Comparison of ENCODE assay signal across 23 cellular contexts in the genomic region with DNA sequence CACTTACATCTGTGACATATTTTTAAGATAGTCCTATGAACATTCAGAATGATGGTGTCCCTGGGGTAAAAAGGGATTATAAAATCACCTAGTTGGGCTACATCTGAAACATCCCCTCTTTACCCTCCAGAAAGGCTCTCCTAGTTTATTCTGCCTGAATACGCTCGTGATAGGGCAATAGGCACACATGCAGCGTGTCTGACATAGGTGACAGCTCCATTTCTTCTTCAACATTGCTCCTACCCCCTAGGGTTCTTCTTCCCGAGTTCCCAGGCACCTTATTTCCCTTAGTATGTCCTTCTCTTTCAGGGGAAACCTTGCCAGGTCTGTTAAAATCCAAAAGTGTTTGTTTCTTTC. TPM values are rescaled to one million over a fixed set of nuclear protein-coding genes. Genes with fewer than 3 reads are reported as not detected.
DNase-seq lines count a peak whose midpoint lies in the region; FAIRE-seq and TF ChIP-seq lines count a peak whose summit lies in the region.
"Had no signal": no experiment of that assay in that cellular context is flagged by ENCODE, and none has a peak within 500 bp of the region (broad histone marks: within the 10 kb centered on the region; RNA-seq: fewer than 3 reads in every experiment).

No MANE protein-coding gene starts in this region.

- no peak overlapping the region for H3K14ac ChIP-seq in mesenchymal stem cell (ENCODE audit: low read length in 2 of 2)

- H3K4me2 ChIP-seq in astrocyte (ENCODE audit: low read length) (peak overlapping the region; percentile 82), mesenchymal stem cell (ENCODE audit: low read length, poor library complexity, severe bottlenecking) (no peak overlapping the region)

- no peak overlapping the region for H2BK15ac ChIP-seq in mesenchymal stem cell (ENCODE audit: low read depth, poor library complexity, severe bottlenecking)

- H3K23ac ChIP-seq in mesenchymal stem cell (ENCODE audit: low read length in 2 of 2): no peak overlapping the region

- H2AFZ ChIP-seq in astrocyte (ENCODE audit: low read depth, low read length) (no peak overlapping the region), mesenchymal stem cell (ENCODE audit: low read depth, low read length) (no peak overlapping the region)

- CTCF ChIA-PET in AG04450 (lab: Charles Lee): interaction anchor here (0.7 to 1.4 kb wide), 4 partner anchors 15 to 93 kb away, joined by 3 to 7 read pairs (median 3); no protein-coding TSS in a partner anchor

- no peaks in the 10 kb centered on the region for H3K9me3 ChIP-seq in AG04450 (ENCODE audit: control insufficient read depth, insufficient read depth, low read length)
- H3K9me3 ChIP-seq in HUES48 (ENCODE audit: control insufficient read depth, insufficient read depth, low read length): no peaks in the 10 kb centered on the region
- no peaks in the 10 kb centered on the region for H3K9me3 ChIP-seq in astrocyte (ENCODE audit: insufficient read depth, low read depth, low read length)
- H3K9me3 ChIP-seq in mesenchymal stem cell (ENCODE audit: control insufficient read depth, low read length): no peaks in the 10 kb centered on the region
- H3K9me3 ChIP-seq: Caco-2 had no signal

- WGBS in mesenchymal stem cell: 80% methylated on average over 4 of the region's 4 CpGs

- H3K4me1 Mint-ChIP-seq in astrocyte (ENCODE audit: low read depth, unreplicated experiment) (peaks cover 47% of the 10 kb centered on the region), progenitor cell of endocrine pancreas (ENCODE audit: low read depth) (peaks cover 4% of the 10 kb centered on the region)
- H3K4me1 Mint-ChIP-seq: naive B cell; stimulated activated effector memory CD8-positive, alpha-beta T cell treated with anti-CD3 and anti-CD28 coated beads, Interleukin-12 subunit alpha, Interleukin-12 subunit beta, amount 100 ng/mL, for 72 hours had no signal

- H3K36me3 Mint-ChIP-seq in astrocyte (ENCODE audit: low read depth, unreplicated experiment): no peaks in the 10 kb centered on the region
- H3K36me3 Mint-ChIP-seq in progenitor cell of endocrine pancreas (ENCODE audit: insufficient read depth): no peaks in the 10 kb centered on the region
- H3K36me3 Mint-ChIP-seq: activated CD4-positive, alpha-beta memory T cell treated with anti-CD3 and anti-CD28 coated beads for 36 hours; naive B cell; stimulated activated effector memory CD8-positive, alpha-beta T cell treated with anti-CD3 and anti-CD28 coated beads, Interleukin-12 subunit alpha, Interleukin-12 subunit beta, amount 100 ng/mL, for 72 hours had no signal

- H3K4me1 ChIP-seq in HUES48 (ENCODE audit: control insufficient read depth, insufficient read depth, low read length): peaks cover 28% of the 10 kb centered on the region
- H3K4me1 ChIP-seq in astrocyte (ENCODE audit: insufficient read depth, low read length): peaks cover 52% of the 10 kb centered on the region
- peaks cover 5% of the 10 kb centered on the region for H3K4me1 ChIP-seq in mesenchymal stem cell (ENCODE audit: control insufficient read depth, insufficient read depth, low read depth, low read length)
- H3K4me1 ChIP-seq: Caco-2 had no signal

- H3K27ac Mint-ChIP-seq in astrocyte (ENCODE audit: unreplicated experiment) (peak overlapping the region; percentile 99), progenitor cell of endocrine pancreas (no peak overlapping the region)
- H3K27ac Mint-ChIP-seq: activated CD4-positive, alpha-beta memory T cell treated with anti-CD3 and anti-CD28 coated beads for 36 hours; stimulated activated effector memory CD8-positive, alpha-beta T cell treated with anti-CD3 and anti-CD28 coated beads, Interleukin-12 subunit alpha, Interleukin-12 subunit beta, amount 100 ng/mL, for 72 hours had no signal

- H2BK12ac ChIP-seq in mesenchymal stem cell (ENCODE audit: low read length in 2 of 2): no peak overlapping the region

- no peaks in the 10 kb centered on the region for H3K27me3 ChIP-seq in AG04450 (ENCODE audit: control insufficient read depth, insufficient read depth, low read length)
- H3K27me3 ChIP-seq in HUES48 (ENCODE audit: control insufficient read depth, insufficient read depth, low read length): no peaks in the 10 kb centered on the region
- H3K27me3 ChIP-seq in astrocyte (ENCODE audit: insufficient read depth, low read length): no peaks in the 10 kb centered on the region
- no peaks in the 10 kb centered on the region for H3K27me3 ChIP-seq in mesenchymal stem cell (ENCODE audit: control insufficient read depth in 1 of 2, insufficient read depth in 1 of 2, low read length in 2 of 2)

- no peaks in the 10 kb centered on the region for H3K36me3 ChIP-seq in HUES48 (ENCODE audit: control insufficient read depth, insufficient read depth, low read length)
- H3K36me3 ChIP-seq in astrocyte (ENCODE audit: insufficient read depth, low read length): no peaks in the 10 kb centered on the region
- no peaks in the 10 kb centered on the region for H3K36me3 ChIP-seq in mesenchymal stem cell (ENCODE audit: control insufficient read depth in 1 of 2, insufficient read depth in 2 of 2, low read depth in 1 of 2, low read length in 2 of 2)

- TF ChIP-seq CTCF in AG04450 (IDR thresholded peaks at IDR 0.05; ENCODE audit: low read depth, low read length) (no peak), astrocyte (IDR thresholded peaks at IDR 0.05; ENCODE audit: insufficient read depth, low read depth, low read length) (no peak), progenitor cell of endocrine pancreas (IDR thresholded peaks at IDR 0.05; ENCODE audit: unreplicated experiment) (no peak)

- H3K18ac ChIP-seq in mesenchymal stem cell (ENCODE audit: low read depth in 1 of 2, low read length in 2 of 2): peak overlapping the region in 1 of 2 experiments; percentile 48

- H3K9me3 Mint-ChIP-seq in astrocyte (ENCODE audit: unreplicated experiment) (no peaks in the 10 kb centered on the region), progenitor cell of endocrine pancreas (ENCODE audit: low read depth) (no peaks in the 10 kb centered on the region)
- H3K9me3 Mint-ChIP-seq: activated CD4-positive, alpha-beta memory T cell treated with anti-CD3 and anti-CD28 coated beads for 36 hours; stimulated activated effector memory CD8-positive, alpha-beta T cell treated with anti-CD3 and anti-CD28 coated beads, Interleukin-12 subunit alpha, Interleukin-12 subunit beta, amount 100 ng/mL, for 72 hours had no signal

- no peak overlapping the region for H4K8ac ChIP-seq in mesenchymal stem cell (ENCODE audit: low read length)

- FAIRE-seq in astrocyte (lab: Jason Lieb, UNC): no peak
- FAIRE-seq: HTR-8/SVneo had no signal

- H3K4me3 Mint-ChIP-seq in astrocyte (ENCODE audit: unreplicated experiment): no peak overlapping the region
- H3K4me3 Mint-ChIP-seq in progenitor cell of endocrine pancreas (ENCODE audit: low read depth): no peak overlapping the region
- H3K4me3 Mint-ChIP-seq: activated CD4-positive, alpha-beta memory T cell treated with anti-CD3 and anti-CD28 coated beads for 36 hours; naive B cell; stimulated activated effector memory CD8-positive, alpha-beta T cell treated with anti-CD3 and anti-CD28 coated beads, Interleukin-12 subunit alpha, Interleukin-12 subunit beta, amount 100 ng/mL, for 72 hours had no signal

- H2BK5ac ChIP-seq in mesenchymal stem cell (ENCODE audit: low read depth, low read length, poor library complexity, severe bottlenecking): no peak overlapping the region

- H2BK120ac ChIP-seq in mesenchymal stem cell (ENCODE audit: low read depth, low read length): no peak overlapping the region

- no peak overlapping the region for H3K4me3 ChIP-seq in AG04450 (ENCODE audit: low read depth, low read length)
- no peak overlapping the region for H3K4me3 ChIP-seq in HUES48 (ENCODE audit: low read depth, low read length)
- no peak overlapping the region for H3K4me3 ChIP-seq in astrocyte (ENCODE audit: insufficient read depth, low read depth, low read length)
- H3K4me3 ChIP-seq in mesenchymal stem cell (ENCODE audit: insufficient read depth in 1 of 2, low read depth in 1 of 2, low read length in 2 of 2): peak overlapping the region in 1 of 2 experiments; percentile 45

- H3K9ac ChIP-seq in HUES48 (ENCODE audit: low read depth, low read length): no peak overlapping the region
- H3K9ac ChIP-seq in astrocyte (ENCODE audit: low read length): peak overlapping the region; percentile 76
- H3K9ac ChIP-seq in mesenchymal stem cell (ENCODE audit: low read length): peak overlapping the region; percentile 75

- no peaks in the 10 kb centered on the region for H4K20me1 ChIP-seq in astrocyte (ENCODE audit: insufficient read depth, low read length)

- H4K91ac ChIP-seq in mesenchymal stem cell (ENCODE audit: low read length): no peak overlapping the region

- H3K79me1 ChIP-seq in mesenchymal stem cell (replicated peaks; ENCODE audit: low read length, poor library complexity, severe bottlenecking): no peaks in the 10 kb centered on the region

- peak overlapping the region; percentile 54 for H3K27ac ChIP-seq in AG04450 (ENCODE audit: low read depth, low read length)
- peak overlapping the region; percentile 13 for H3K27ac ChIP-seq in HUES48 (ENCODE audit: low read depth, low read length)
- H3K27ac ChIP-seq in astrocyte (ENCODE audit: low read depth, low read length): peak overlapping the region; percentile 95
- peak overlapping the region; percentile 42 for H3K27ac ChIP-seq in mesenchymal stem cell (ENCODE audit: low read length, poor library complexity, severe bottlenecking)

- POLR2A ChIA-PET in AG04450 (lab: Yijun Ruan, JAX): interaction anchor here (0.7 to 1.8 kb wide), 4 partner anchors 13 to 70 kb away, joined by 3 to 13 read pairs (median 4); a partner anchor contains a TSS

- H3K79me2 ChIP-seq in astrocyte (ENCODE audit: insufficient read depth, low read length): no peaks in the 10 kb centered on the region

- H3K27me3 Mint-ChIP-seq in astrocyte (ENCODE audit: low read depth, unreplicated experiment) (no peaks in the 10 kb centered on the region), progenitor cell of endocrine pancreas (peaks cover 63% of the 10 kb centered on the region)

- peak overlapping the region; percentile 64 for H2AK5ac ChIP-seq in mesenchymal stem cell (ENCODE audit: low read length, severe bottlenecking)

- H3K4ac ChIP-seq in mesenchymal stem cell (ENCODE audit: low read depth in 1 of 2, low read length in 2 of 2): peak overlapping the region in 1 of 2 experiments; percentile 55

- DNase-seq in AG04450 (ENCODE audit: low read depth, low spot score) (no peak), astrocyte (ENCODE audit: low read depth) (no peak), mesenchymal stem cell (no peak), progenitor cell of endocrine pancreas (ENCODE audit: low spot score, unreplicated experiment) (no peak), T1000 (lab: John Stamatoyannopoulos, UW) (no peak), NCI-H2107 treated with DMSO at 0.1 percent for 48 hours (lab: John Stamatoyannopoulos, UW; ENCODE audit: unreplicated experiment) (no peak), UCSD-AML1 (lab: John Stamatoyannopoulos, UW; ENCODE audit: unreplicated experiment) (no peak)
- DNase-seq: activated CD4-positive, alpha-beta memory T cell treated with anti-CD3 and anti-CD28 coated beads for 36 hours; activated CD4-positive, CD25-positive, alpha-beta regulatory T cell; activated effector memory CD4-positive, alpha-beta T cell treated with anti-CD3 and anti-CD28 coated beads, Interleukin-2, amount 50 U/mL, for 16 hours; C1 segment of cervical spinal cord; Caco-2; foreskin melanocyte; Karpas-422; naive B cell; substantia nigra; T-helper 9 cell had no signal

RNA-seq across cellular contexts. Expression of a gene that starts 27.1 kb away (rescaled TPM):
- 1.4 and 1.9 TPM in 2 replicates for polyA plus RNA-seq in AG04450 (2011; rRNA removed)
- polyA minus RNA-seq in AG04450 (2011; rRNA and poly(A)+ RNA removed): 5.1 and 5.6 TPM in 2 replicates
- total RNA-seq in astrocyte (not detected in 2 replicates), progenitor cell of endocrine pancreas (0.84 and 0.93 TPM in 2 replicates)
- not detected for polyA plus RNA-seq in mesenchymal stem cell (2013, experiment 1 of 2)
- 0.15 TPM for polyA plus RNA-seq in mesenchymal stem cell (2013, experiment 2 of 2)
- total RNA-seq: activated CD4-positive, alpha-beta memory T cell treated with anti-CD3 and anti-CD28 coated beads for 36 hours; Caco-2; epithelial cell of proximal tubule; mesenteric fat pad; urinary bladder had no signal
- polyA plus RNA-seq: urinary bladder had no signal

RNA-seq across cellular contexts. Expression of a gene that starts 42.0 kb away (rescaled TPM):
- polyA plus RNA-seq in AG04450 (2011; rRNA removed): 39.9 and 40.7 TPM in 2 replicates
- 80.4 and 132 TPM in 2 replicates for polyA minus RNA-seq in AG04450 (2011; rRNA and poly(A)+ RNA removed)
- total RNA-seq in astrocyte: 2.1 and 2.4 TPM in 2 replicates
- 3.1 TPM for polyA plus RNA-seq in mesenchymal stem cell (2013, experiment 1 of 2)
- polyA plus RNA-seq in mesenchymal stem cell (2013, experiment 2 of 2): 3.2 TPM
- total RNA-seq in progenitor cell of endocrine pancreas: 0.14 and 0.64 TPM in 2 replicates
- total RNA-seq: activated CD4-positive, alpha-beta memory T cell treated with anti-CD3 and anti-CD28 coated beads for 36 hours; Caco-2; mesenteric fat pad had no signal
- polyA plus RNA-seq: urinary bladder had no signal

Comparison
In these comparisons a context has a peak if more than half of its experiments do, and no peak if none do; other contexts are left out.
1. H3K27ac ChIP-seq: peak in every context shown above with its lines; median percentile 95 in astrocyte; 54 in AG04450; 42 in mesenchymal stem cell; 13 in HUES48.